2 cellular contexts compared by ENCODE assay signal in the genomic region with DNA sequence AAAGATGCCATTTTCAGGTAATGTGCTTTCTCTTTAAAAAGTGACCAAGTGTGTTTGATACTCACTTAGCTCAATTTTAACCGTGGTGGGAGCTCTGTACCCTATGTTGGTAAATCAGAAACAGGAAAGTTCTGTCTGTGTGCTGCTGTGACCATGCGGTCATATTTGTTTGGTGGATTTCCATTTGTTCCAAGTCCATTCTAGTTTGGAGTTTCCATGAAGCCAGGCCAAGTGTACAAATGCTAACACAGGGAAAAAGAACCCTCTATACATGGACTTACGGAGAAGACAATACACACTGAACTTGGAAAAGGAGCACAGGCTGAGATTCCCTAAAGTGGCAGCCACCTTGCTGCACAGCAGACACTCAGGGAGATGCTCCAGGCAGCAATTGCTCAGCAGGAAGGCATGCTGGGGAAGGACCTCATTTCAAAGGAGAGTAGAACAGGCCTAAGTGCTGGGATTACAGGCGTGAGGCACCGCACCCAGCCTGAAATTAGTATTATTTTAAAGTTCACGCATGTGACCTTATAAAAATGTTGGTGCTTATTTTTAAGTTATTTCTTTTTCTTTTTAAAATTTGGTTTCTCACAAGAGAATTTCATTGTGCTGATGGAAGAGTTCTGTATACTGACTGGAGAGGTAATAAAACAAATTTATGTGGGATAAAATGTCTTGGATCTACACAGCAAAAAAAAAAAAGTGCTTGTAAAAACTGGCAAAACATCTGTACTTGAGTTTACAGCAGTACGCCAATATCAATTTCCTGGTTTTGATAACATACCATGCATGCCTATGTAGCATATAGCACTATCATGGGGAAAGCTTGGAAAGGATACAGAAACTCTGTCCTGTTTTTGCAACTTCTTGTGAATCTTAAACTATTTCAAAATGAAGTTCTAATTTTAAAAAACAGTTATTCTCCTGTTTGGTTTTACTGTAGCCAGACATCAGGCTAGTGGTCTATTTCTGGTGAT.
TF ChIP-seq lines count a peak whose summit lies in the region.

No MANE protein-coding gene starts in this region.

TF ChIP-seq in SK-N-SH treated with all-trans-retinoic acid at 6 μM for 48 hours, 23 proteins besides CTCF, POLR2A, EP300 and RAD21 (continued from another document):
- TF ChIP-seq POU6F1 (CRISPR knock-in tag; IDR thresholded peaks at IDR 0.05; ENCODE audit: borderline replicate concordance, low read depth) (no peak), ARNTL (CRISPR knock-in tag; IDR thresholded peaks at IDR 0.05; ENCODE audit: borderline replicate concordance, low read depth) (no peak), BACH2 (CRISPR knock-in tag; IDR thresholded peaks at IDR 0.05; ENCODE audit: borderline replicate concordance) (no peak), SNAI2 (CRISPR knock-in tag; IDR thresholded peaks at IDR 0.05) (no peak)

TF ChIP-seq in SK-N-SH, 30 proteins besides CTCF, POLR2A, EP300 and RAD21 (continued from another document):
- no peak for TF ChIP-seq USF2 (IDR thresholded peaks at IDR 0.05; ENCODE audit: borderline replicate concordance, low read depth, low read length)
- TF ChIP-seq POLR2AphosphoS5 (IDR thresholded peaks at IDR 0.05; ENCODE audit: low read depth, low read length) = no peak
- TF ChIP-seq CHD2 (IDR thresholded peaks at IDR 0.05; ENCODE audit: low read length, partially characterized antibody) = no peak
- no peak for TF ChIP-seq FOXM1 (IDR thresholded peaks at IDR 0.05; ENCODE audit: low read depth)
- no peak for TF ChIP-seq FOSL2 (IDR thresholded peaks at IDR 0.05; ENCODE audit: borderline replicate concordance, low read depth)
- no peak for TF ChIP-seq RCOR1 (IDR thresholded peaks at IDR 0.05; ENCODE audit: low read length)
- no peak for TF ChIP-seq MEF2A (IDR thresholded peaks at IDR 0.05; ENCODE audit: borderline replicate concordance, low read depth)
- no peak for TF ChIP-seq MXI1 (IDR thresholded peaks at IDR 0.05; ENCODE audit: low read depth, low read length)
- TF ChIP-seq ELF1 (IDR thresholded peaks at IDR 0.05) = no peak
